In the genomic region with DNA sequence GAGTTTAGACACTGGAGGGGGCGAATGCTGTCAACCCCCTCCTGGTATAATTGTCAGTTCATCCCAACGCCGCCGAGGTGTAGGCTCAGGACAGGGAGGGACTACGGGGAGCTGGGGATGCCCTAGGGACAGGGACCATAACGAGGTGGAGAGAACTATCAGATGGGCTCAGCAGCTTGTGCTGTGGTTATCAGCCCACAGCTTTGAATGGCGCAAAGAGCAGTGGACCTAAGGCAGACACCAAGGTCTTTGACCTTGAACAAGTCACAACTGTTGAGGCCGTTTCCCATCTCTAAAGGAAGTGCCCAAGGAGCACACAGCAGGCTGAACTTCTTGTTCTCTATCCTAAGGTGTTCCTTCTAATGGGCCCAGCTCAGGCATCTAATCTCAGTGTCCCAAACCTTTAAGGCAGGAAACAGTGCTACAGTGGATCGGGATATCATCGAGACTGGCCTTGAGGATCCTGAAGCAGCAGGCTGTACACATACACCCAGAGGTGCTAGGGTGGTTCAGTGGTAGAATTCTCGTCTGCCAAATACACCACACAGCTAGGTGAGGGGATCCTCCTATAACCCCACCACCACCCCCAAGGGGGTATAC, we compare ENCODE assay signal across 1 cellular context.
TF ChIP-seq lines count a peak whose summit lies in the region.

No MANE protein-coding gene starts in this region.

TF ChIP-seq in endothelial cell of umbilical vein, 7 proteins besides CTCF, POLR2A, EP300 and RAD21:
- no peak for TF ChIP-seq POLR2AphosphoS5 (IDR thresholded peaks at IDR 0.05; ENCODE audit: insufficient read depth, low read depth, low read length)
- no peak for TF ChIP-seq MYC (IDR thresholded peaks at IDR 0.05; ENCODE audit: low read depth, low read length)
- TF ChIP-seq FOS (IDR thresholded peaks at IDR 0.05; ENCODE audit: borderline replicate concordance, insufficient read depth, low read length) = no peak
- no peak for TF ChIP-seq JUN (IDR thresholded peaks at IDR 0.05; ENCODE audit: borderline replicate concordance, insufficient read depth, insufficient read length, low read depth)
- no peak for TF ChIP-seq GATA2 (IDR thresholded peaks at IDR 0.05; ENCODE audit: insufficient read depth, insufficient read length, low read depth, low read length)
- TF ChIP-seq EZH2 (IDR thresholded peaks at IDR 0.05; ENCODE audit: borderline replicate concordance, low read depth, low read length, severe bottlenecking) = no peak
- TF ChIP-seq, protein P1, sequence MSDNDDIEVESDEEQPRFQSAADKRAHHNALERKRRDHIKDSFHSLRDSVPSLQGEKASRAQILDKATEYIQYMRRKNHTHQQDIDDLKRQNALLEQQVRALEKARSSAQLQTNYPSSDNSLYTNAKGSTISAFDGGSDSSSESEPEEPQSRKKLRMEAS (IDR thresholded peaks at IDR 0.05; ENCODE audit: insufficient read depth, insufficient read length) = no peak
